8 cellular contexts compared by ENCODE assay signal in genomic region chr6:11230158-11231107, GRCh38. TPM values are rescaled to one million over a fixed set of nuclear protein-coding genes. Genes with fewer than 3 reads are reported as not detected.
DNase-seq lines count a peak whose midpoint lies in the region; ATAC-seq, FAIRE-seq and TF ChIP-seq lines count a peak whose summit lies in the region.

No MANE protein-coding gene starts in this region.

- TF ChIP-seq POLR2A in H54 (IDR thresholded peaks at IDR 0.05; ENCODE audit: low read depth, low read length), result no peak

- H3K9me3 Mint-ChIP-seq in activated naive CD8-positive, alpha-beta T cell (ENCODE audit: low read depth), result no peaks in the 10 kb centered on the region

- no peaks in the 10 kb centered on the region for H3K27me3 Mint-ChIP-seq in activated naive CD8-positive, alpha-beta T cell

- no peak overlapping the region for H3K9ac ChIP-seq in iPS-18a (ENCODE audit: low read length)

- H3K4me3 ChIP-seq in HFF-Myc (replicated peaks; ENCODE audit: low read depth, low read length) (peak overlapping the region; percentile 74), iPS-18a (ENCODE audit: low read length) (peak overlapping the region; percentile 69), small intestine (ENCODE audit: low read depth in 1 of 2, low read length in 2 of 2) (peak overlapping the region in 1 of 2 donors; percentile 71)

- no peak overlapping the region for H3K27ac Mint-ChIP-seq in activated naive CD8-positive, alpha-beta T cell

- 12 to 55% (median 22%) methylated on average over 9 of the region's 9 CpGs for WGBS in small intestine, 3 donors

- FAIRE-seq in small intestine (lab: Jason Lieb, UNC) (no peak), H54 (lab: Jason Lieb, UNC) (no peak)

- H3K9me3 ChIP-seq in iPS-18a (ENCODE audit: control insufficient read depth, low read depth, low read length) (no peaks in the 10 kb centered on the region), small intestine (ENCODE audit: control insufficient read depth, low read depth) (no peaks in the 10 kb centered on the region)

- peaks cover 4% of the 10 kb centered on the region for H3K36me3 Mint-ChIP-seq in activated naive CD8-positive, alpha-beta T cell

- no peak for ATAC-seq in GM18858 (IDR thresholded peaks at IDR 0.05; ENCODE audit: unreplicated experiment)

- H3K4me1 ChIP-seq in iPS-18a (ENCODE audit: control insufficient read depth, low read depth, low read length) (peaks cover 28% of the 10 kb centered on the region), small intestine (ENCODE audit: control insufficient read depth in 2 of 2, insufficient read depth in 1 of 2, low read depth in 1 of 2, low read length in 1 of 2) (peaks cover 3 to 5% of the 10 kb centered on the region in 2 donors)

- peaks cover 53% of the 10 kb centered on the region for H3K4me1 Mint-ChIP-seq in activated naive CD8-positive, alpha-beta T cell (ENCODE audit: low read depth)

- no peaks in the 10 kb centered on the region for H3K27me3 ChIP-seq in iPS-18a (ENCODE audit: control insufficient read depth, insufficient read depth, low read length)
- no peaks in the 10 kb centered on the region for H3K27me3 ChIP-seq in small intestine (ENCODE audit: control insufficient read depth in 2 of 2, insufficient read depth in 2 of 2, low read length in 2 of 2)

- H3K27ac ChIP-seq in iPS-18a (ENCODE audit: low read length) (no peak overlapping the region), small intestine (ENCODE audit: low read depth in 1 of 2, low read length in 1 of 2) (peak overlapping the region; percentile 74 to 97)

- DNase-seq in HFF-Myc (ENCODE audit: extremely low read depth, low read depth) (no peak), small intestine (peak; percentile 68), CD1c-positive myeloid dendritic cell (ENCODE audit: extremely low spot score) (no peak), H54 (ENCODE audit: insufficient read length, low spot score) (no peak), pons (ENCODE audit: low spot score) (no peak)

- H3K4me3 Mint-ChIP-seq in activated naive CD8-positive, alpha-beta T cell, result peak overlapping the region; percentile 90

- no peak for TF ChIP-seq CTCF in HFF-Myc (IDR thresholded peaks at IDR 0.05; ENCODE audit: low read depth, low read length, missing control alignments)

- H3K36me3 ChIP-seq in iPS-18a (ENCODE audit: control insufficient read depth, low read depth, low read length) (no peaks in the 10 kb centered on the region), small intestine (ENCODE audit: control insufficient read depth in 2 of 2, insufficient read depth in 2 of 2, low read length in 2 of 2) (no peaks in the 10 kb centered on the region)

RNA-seq across cellular contexts. Expression of gene NEDD9, which starts 2.0 kb away (rescaled TPM):
- polyA plus RNA-seq in small intestine, result 10 to 100 TPM; 13.6 to 15.1 (median 14.9) TPM
